In the genomic region with DNA sequence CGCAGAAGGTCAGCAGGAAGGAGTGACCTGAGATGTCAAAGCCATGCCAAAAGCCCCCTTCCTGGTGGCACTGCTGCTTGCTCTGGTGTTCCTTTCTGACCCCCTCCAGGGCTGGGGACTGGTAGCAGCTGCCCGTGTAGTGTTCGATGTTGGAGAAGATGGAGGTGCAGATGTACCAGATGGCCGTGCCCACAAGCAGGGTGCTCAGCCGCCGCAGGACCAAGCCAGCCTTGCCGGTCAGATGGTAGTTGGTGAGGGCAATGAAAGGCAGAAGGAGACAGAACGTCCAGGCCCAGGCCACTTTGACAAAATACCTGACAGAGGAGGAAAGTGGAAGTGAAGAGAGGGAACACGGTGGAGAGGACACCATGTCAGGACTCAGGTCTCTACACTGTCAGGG, we compare ENCODE assay signal across 23 cellular contexts. TPM values are rescaled to one million over a fixed set of nuclear protein-coding genes. Genes with fewer than 3 reads are reported as not detected.
"Had no signal": no experiment of that assay in that cellular context is flagged by ENCODE, and none has a peak within 500 bp of the region (broad histone marks: within the 10 kb centered on the region; RNA-seq: fewer than 3 reads in every experiment).

No MANE protein-coding gene starts in this region.

- H3K27me3 ChIP-seq: dorsolateral prefrontal cortex, pancreas, suprapubic skin, thyroid gland, uterus had no signal

- H3K27ac ChIP-seq: dorsolateral prefrontal cortex, lower lobe of right lung, pancreas, suprapubic skin, thyroid gland, uterus had no signal

- DNase-seq: cortex of kidney; dorsolateral prefrontal cortex; effector CD8-positive, alpha-beta T cell; foreskin melanocyte; hypothalamus; kidney glomerular epithelial cell; lower lobe of right lung; natural killer cell; occipital lobe; pancreas; small intestine; stimulated activated CD4-positive, alpha-beta T cell treated with anti-CD3 and anti-CD28 coated beads, Interleukin-2, amount 100 ng/mL, for 48 hours; stimulated activated naive CD4-positive, alpha-beta T cell treated with Interleukin-2 at 50 U/mL for 16 hours; thyroid gland; uterus had no signal

- FAIRE-seq: islet of Langerhans, pancreas, small intestine had no signal

- H3K36me3 ChIP-seq: pancreas, thyroid gland, uterus had no signal

- H3K4me3 ChIP-seq: dorsolateral prefrontal cortex, lower lobe of right lung, pancreas, suprapubic skin, thyroid gland, uterus had no signal

- H3K9me3 ChIP-seq: lower lobe of right lung, pancreas, suprapubic skin, thyroid gland, uterus had no signal

- ATAC-seq: left lobe of liver, lower lobe of right lung, natural killer cell, pancreas had no signal

RNA-seq across cellular contexts. Expression of a gene that starts 29.9 kb away (rescaled TPM):
- total RNA-seq: dorsolateral prefrontal cortex, left lobe of liver, lower lobe of right lung, mesothelial cell of epicardium, mucosa of gallbladder, myocyte, natural killer cell, occipital lobe, pancreas, progenitor cell of endocrine pancreas, suprapubic skin, thyroid gland, uterus had no signal

RNA-seq across cellular contexts. Expression of a gene that starts 48.6 kb away (rescaled TPM):
- total RNA-seq: chondrocyte, myocyte, natural killer cell, occipital lobe, suprapubic skin, thyroid gland had no signal

RNA-seq across cellular contexts. Expression of a gene that starts 59.8 kb away (rescaled TPM):
- total RNA-seq: chondrocyte, left lobe of liver, lower lobe of right lung, mucosa of gallbladder, natural killer cell, suprapubic skin had no signal
